ENCODE assay signal across 19 cellular contexts in genomic region chr14:102126807-102127455, GRCh38.
"Had no signal": no experiment of that assay in that cellular context is flagged by ENCODE, and none has a peak within 500 bp of the region (broad histone marks: within the 10 kb centered on the region; RNA-seq: fewer than 3 reads in every experiment).

No MANE protein-coding gene starts in this region.

- H3K9me3 ChIP-seq: colonic mucosa, esophagus squamous epithelium had no signal

- H3K4me3 Mint-ChIP-seq: activated CD8-positive, alpha-beta memory T cell treated with anti-CD3 and anti-CD28 coated beads, Interleukin-2, amount 10 ng/mL, durations not matched to agents 7 days and 5 days; memory B cell; naive thymus-derived CD8-positive, alpha-beta T cell; T-cell had no signal

- H3K27me3 Mint-ChIP-seq: activated CD8-positive, alpha-beta memory T cell treated with anti-CD3 and anti-CD28 coated beads, Interleukin-2, amount 10 ng/mL, durations not matched to agents 7 days and 5 days; memory B cell; naive thymus-derived CD8-positive, alpha-beta T cell; T-cell had no signal

- ATAC-seq: activated CD8-positive, alpha-beta memory T cell treated with anti-CD3 and anti-CD28 coated beads, Interleukin-2, amount 10 ng/mL, durations not matched to agents 7 days and 5 days; activated naive CD4-positive, alpha-beta T cell treated with anti-CD3 and anti-CD28 coated beads, Interleukin-2, amount 50 U/mL, for 72 hours; left ventricle myocardium superior; naive thymus-derived CD8-positive, alpha-beta T cell; T-cell had no signal

- H3K36me3 Mint-ChIP-seq: activated CD8-positive, alpha-beta memory T cell treated with anti-CD3 and anti-CD28 coated beads, Interleukin-2, amount 10 ng/mL, durations not matched to agents 7 days and 5 days; activated naive CD4-positive, alpha-beta T cell treated with anti-CD3 and anti-CD28 coated beads, Interleukin-2, amount 50 U/mL, for 72 hours; T-cell had no signal

- H3K27ac Mint-ChIP-seq: activated CD8-positive, alpha-beta memory T cell treated with anti-CD3 and anti-CD28 coated beads, Interleukin-2, amount 10 ng/mL, durations not matched to agents 7 days and 5 days; activated naive CD4-positive, alpha-beta T cell treated with anti-CD3 and anti-CD28 coated beads, Interleukin-2, amount 50 U/mL, for 72 hours; memory B cell; naive thymus-derived CD8-positive, alpha-beta T cell; T-cell had no signal

- H3K27ac ChIP-seq: colonic mucosa, esophagus squamous epithelium had no signal

- H3K4me1 ChIP-seq: colonic mucosa had no signal

- H3K4me1 Mint-ChIP-seq: activated CD8-positive, alpha-beta memory T cell treated with anti-CD3 and anti-CD28 coated beads, Interleukin-2, amount 10 ng/mL, durations not matched to agents 7 days and 5 days; memory B cell; naive thymus-derived CD8-positive, alpha-beta T cell; T-cell had no signal

- FAIRE-seq: endothelial cell of umbilical vein had no signal

- H3K4me3 ChIP-seq: colonic mucosa, esophagus squamous epithelium had no signal

- H3K9me3 Mint-ChIP-seq: activated naive CD4-positive, alpha-beta T cell treated with anti-CD3 and anti-CD28 coated beads, Interleukin-2, amount 50 U/mL, for 72 hours; memory B cell; naive thymus-derived CD8-positive, alpha-beta T cell; T-cell had no signal

- DNase-seq: activated CD4-positive, alpha-beta T cell treated with anti-CD3 and anti-CD28 coated beads for 1 hour; activated CD4-positive, alpha-beta T cell treated with anti-CD3 and anti-CD28 coated beads, Interleukin-2, amount 50 U/mL, for 4 hours; activated CD8-positive, alpha-beta memory T cell treated with anti-CD3 and anti-CD28 coated beads, Interleukin-2, amount 10 ng/mL, durations not matched to agents 7 days and 5 days; activated effector memory CD4-positive, alpha-beta T cell treated with Interleukin-2 at 50 U/mL for 16 hours; activated T-cell treated with anti-CD3 and anti-CD28 coated beads, Interleukin-2, amount 50 U/mL, for 1 hour; caudate nucleus; esophagus squamous epithelium; kidney glomerular epithelial cell; left ventricle myocardium superior; naive thymus-derived CD8-positive, alpha-beta T cell; retina; stimulated activated CD4-positive, alpha-beta T cell treated with anti-CD3 and anti-CD28 coated beads, Interleukin-4, amount 100 ng/mL, for 24 hours; stimulated activated naive CD4-positive, alpha-beta T cell; T-cell; T1000 had no signal

- H3K27me3 ChIP-seq: colonic mucosa, esophagus squamous epithelium had no signal

- H3K36me3 ChIP-seq: colonic mucosa, esophagus squamous epithelium had no signal
